6 cellular contexts compared by ENCODE assay signal in genomic region chr17:21338991-21339390, GRCh38. TPM values are rescaled to one million over a fixed set of nuclear protein-coding genes. Genes with fewer than 3 reads are reported as not detected.
"Had no signal": no experiment of that assay in that cellular context is flagged by ENCODE, and none has a peak within 500 bp of the region (broad histone marks: within the 10 kb centered on the region; RNA-seq: fewer than 3 reads in every experiment).

No MANE protein-coding gene starts in this region.

RNA-seq across cellular contexts. Expression of gene KCNJ12, which starts 37.2 kb away (rescaled TPM):
- total RNA-seq: activated B cell treated with CpG ODN at 0.5 μM for 24 hours; activated CD8-positive, alpha-beta T cell treated with anti-CD3 and anti-CD28 coated beads for 36 hours; activated naive CD4-positive, alpha-beta T cell treated with anti-CD3 and anti-CD28 coated beads, Interleukin-2, amount 50 U/mL, for 72 hours; activated naive CD8-positive, alpha-beta T cell treated with anti-CD3 and anti-CD28 coated beads, Interleukin-2, amount 10 ng/mL, durations not matched to agents 7 days and 5 days; activated T-helper 1 cell treated with anti-CD3 and anti-CD28 coated beads, Interleukin-12 subunit alpha, Interleukin-12 subunit beta, Interleukin-2, Interleukin-4 antibody, amounts not matched to agents 30 ng/mL and 10 ng/mL and 1 ng/mL, durations not matched to agents 14 hours and 24 hours and 36 hours; activated T-helper 2 cell treated with anti-CD3 and anti-CD28 coated beads, Interferon-gamma antibody, Interleukin-2, Interleukin-4, amounts not matched to agents 10 μg/mL and 5 μg/mL and 100 μg/mL, durations not matched to agents 14 hours and 24 hours and 36 hours had no signal
